Comparison of ENCODE assay signal across 8 cellular contexts in genomic region chr5:98770158-98770910, GRCh38. TPM values are rescaled to one million over a fixed set of nuclear protein-coding genes. Genes with fewer than 3 reads are reported as not detected.
DNase-seq lines count a peak whose midpoint lies in the region; ATAC-seq and TF ChIP-seq lines count a peak whose summit lies in the region.

No MANE protein-coding gene starts in this region.

- POLR2A ChIA-PET in activated CD4-positive, alpha-beta memory T cell treated with anti-CD3 and anti-CD28 coated beads, Interleukin-2, amount 10 ng/mL, durations not matched to agents 7 days and 5 days (lab: Charles Lee): interaction anchor here (1.2 to 2.6 kb wide), 3 partner anchors 11 to 159 kb away, joined by 4 to 11 read pairs (median 6); partner anchors contain the start of gene CHD1
- POLR2A ChIA-PET in naive thymus-derived CD4-positive, alpha-beta T cell (lab: Charles Lee): interaction anchor here (0.6 to 1.9 kb wide), 8 partner anchors 12 to 159 kb away, joined by 3 to 7 read pairs (median 3); no protein-coding TSS in a partner anchor

- peaks cover 62% of the 10 kb centered on the region for H3K27me3 Mint-ChIP-seq in activated CD4-positive, alpha-beta memory T cell treated with anti-CD3 and anti-CD28 coated beads, Interleukin-2, amount 10 ng/mL, durations not matched to agents 7 days and 5 days
- peaks cover 12 to 81% (median 27%) of the 10 kb centered on the region in 5 donors for H3K27me3 Mint-ChIP-seq in naive thymus-derived CD4-positive, alpha-beta T cell

- DNase-seq in DMS 273 (lab: John Stamatoyannopoulos, UW; ENCODE audit: unreplicated experiment) (peak; percentile 78), DMS 273 treated with DMSO at 0.1 percent for 48 hours (lab: John Stamatoyannopoulos, UW) (no peak), NCI-H2081 (lab: John Stamatoyannopoulos, UW) (peak; percentile 53 to 75), esophagus muscularis mucosa (ENCODE audit: extremely low spot score) (no peak), ureter (ENCODE audit: low spot score) (peak; percentile 57), NCI-H128 (lab: John Stamatoyannopoulos, UW; ENCODE audit: unreplicated experiment) (no peak)
- DNase-seq in activated CD4-positive, alpha-beta memory T cell treated with anti-CD3 and anti-CD28 coated beads, Interleukin-2, amount 10 ng/mL, durations not matched to agents 7 days and 5 days: peak; percentile 22
- peak in 6 of 9 donors; percentile 21 to 45 (median 30) for DNase-seq in naive thymus-derived CD4-positive, alpha-beta T cell

- peak overlapping the region; percentile 93 to 94 (median 93) for H3K27ac ChIP-seq in esophagus muscularis mucosa (replicated peaks in 1 of 4)
- peak overlapping the region; percentile 55 for H3K27ac ChIP-seq in naive thymus-derived CD4-positive, alpha-beta T cell (ENCODE audit: low read depth, low read length)

- H3K4me1 ChIP-seq in esophagus muscularis mucosa: peaks cover 17 to 46% (median 35%) of the 10 kb centered on the region in 4 donors
- H3K4me1 ChIP-seq in naive thymus-derived CD4-positive, alpha-beta T cell (ENCODE audit: control insufficient read depth in 2 of 2, insufficient read depth in 2 of 2, low read length in 2 of 2): peaks cover 25 to 30% of the 10 kb centered on the region in 2 donors

- H3K36me3 Mint-ChIP-seq in activated CD4-positive, alpha-beta memory T cell treated with anti-CD3 and anti-CD28 coated beads, Interleukin-2, amount 10 ng/mL, durations not matched to agents 7 days and 5 days (ENCODE audit: low read depth): no peaks in the 10 kb centered on the region
- no peaks in the 10 kb centered on the region for H3K36me3 Mint-ChIP-seq in naive thymus-derived CD4-positive, alpha-beta T cell

- WGBS in esophagus muscularis mucosa: under 1% methylated on average over 28 of the region's 42 CpGs

- ATAC-seq in naive thymus-derived CD4-positive, alpha-beta T cell: no peak

- intact Hi-C loops in esophagus muscularis mucosa (cut with DNase I): loop anchor here (5.0 to 10.0 kb wide), 2 partner anchors 154 to 338 kb away; partner anchors contain the start of gene CHD1
- intact Hi-C loops in naive thymus-derived CD4-positive, alpha-beta T cell (cut with micrococcal nuclease): loop anchor here (2.0 to 10.0 kb wide), 9 partner anchors 137 to 1963 kb away; partner anchors contain the start of genes ERAP1 (in 1 of the 2), FAM174A (in 1 of the 2), LNPEP (in 1 of the 2) and RIOK2 (in 1 of the 2)

- H3K9me3 ChIP-seq in esophagus muscularis mucosa: no peaks in the 10 kb centered on the region
- H3K9me3 ChIP-seq in naive thymus-derived CD4-positive, alpha-beta T cell (ENCODE audit: control insufficient read depth in 2 of 3, low read length in 3 of 3): no peaks in the 10 kb centered on the region

- peaks cover 52% of the 10 kb centered on the region for H3K4me1 Mint-ChIP-seq in activated CD4-positive, alpha-beta memory T cell treated with anti-CD3 and anti-CD28 coated beads, Interleukin-2, amount 10 ng/mL, durations not matched to agents 7 days and 5 days
- peaks cover 32 to 55% (median 49%) of the 10 kb centered on the region in 7 donors for H3K4me1 Mint-ChIP-seq in naive thymus-derived CD4-positive, alpha-beta T cell

- no peak for TF ChIP-seq EP300 in esophagus muscularis mucosa (IDR thresholded peaks at IDR 0.05)

- H3K36me3 ChIP-seq in esophagus muscularis mucosa: peaks cover 0 to 6% (median 0%) of the 10 kb centered on the region in 4 donors
- H3K36me3 ChIP-seq in naive thymus-derived CD4-positive, alpha-beta T cell (ENCODE audit: control insufficient read depth in 2 of 3, insufficient read depth in 3 of 3, low read length in 3 of 3): no peaks in the 10 kb centered on the region

- no peak for TF ChIP-seq POLR2A in esophagus muscularis mucosa (IDR thresholded peaks at IDR 0.05; ENCODE audit: low read depth)

- no peak for TF ChIP-seq CTCF in esophagus muscularis mucosa (IDR thresholded peaks at IDR 0.05)

- CTCF ChIA-PET in activated CD4-positive, alpha-beta memory T cell treated with anti-CD3 and anti-CD28 coated beads, Interleukin-2, amount 10 ng/mL, durations not matched to agents 7 days and 5 days (lab: Charles Lee): interaction anchor here (0.7 to 4.5 kb wide), 23 partner anchors 7 to 1193 kb away, joined by 3 to 32 read pairs (median 4); no protein-coding TSS in a partner anchor
- CTCF ChIA-PET in naive thymus-derived CD4-positive, alpha-beta T cell (lab: Charles Lee): interaction anchor here (0.6 to 3.6 kb wide), 10 partner anchors 8 to 1225 kb away, joined by 3 to 23 read pairs (median 3); no protein-coding TSS in a partner anchor

- peak overlapping the region; percentile 81 to 94 (median 90) for H3K4me3 ChIP-seq in esophagus muscularis mucosa
- peak overlapping the region; percentile 65 for H3K4me3 ChIP-seq in naive thymus-derived CD4-positive, alpha-beta T cell (ENCODE audit: low read length)

- no peaks in the 10 kb centered on the region for H3K9me3 Mint-ChIP-seq in activated CD4-positive, alpha-beta memory T cell treated with anti-CD3 and anti-CD28 coated beads, Interleukin-2, amount 10 ng/mL, durations not matched to agents 7 days and 5 days
- no peaks in the 10 kb centered on the region for H3K9me3 Mint-ChIP-seq in naive thymus-derived CD4-positive, alpha-beta T cell

- H3K27me3 ChIP-seq in esophagus muscularis mucosa: no peaks in the 10 kb centered on the region
- peaks cover 0 to 6% of the 10 kb centered on the region in 2 donors for H3K27me3 ChIP-seq in naive thymus-derived CD4-positive, alpha-beta T cell (ENCODE audit: control insufficient read depth in 2 of 2, insufficient read depth in 2 of 2, low read length in 2 of 2)

- no peak overlapping the region for H3K27ac Mint-ChIP-seq in activated CD4-positive, alpha-beta memory T cell treated with anti-CD3 and anti-CD28 coated beads, Interleukin-2, amount 10 ng/mL, durations not matched to agents 7 days and 5 days
- H3K27ac Mint-ChIP-seq in naive thymus-derived CD4-positive, alpha-beta T cell: peak overlapping the region; percentile 45 to 96 (median 75)

- peak overlapping the region; percentile 82 for H3K4me3 Mint-ChIP-seq in activated CD4-positive, alpha-beta memory T cell treated with anti-CD3 and anti-CD28 coated beads, Interleukin-2, amount 10 ng/mL, durations not matched to agents 7 days and 5 days
- peak overlapping the region; percentile 89 to 100 (median 96) for H3K4me3 Mint-ChIP-seq in naive thymus-derived CD4-positive, alpha-beta T cell

RNA-seq across cellular contexts. Expression of gene RGMB, which starts 3.1 kb away (rescaled TPM):
- total RNA-seq in activated CD4-positive, alpha-beta memory T cell treated with anti-CD3 and anti-CD28 coated beads, Interleukin-2, amount 10 ng/mL, durations not matched to agents 7 days and 5 days: under 1 TPM; 0.60 to 0.65 TPM
- total RNA-seq in esophagus muscularis mucosa (100 to 1,000 TPM; 145 to 198 (median 183) TPM), ureter (20.0 TPM)
- 10 to 100 TPM in 3 of 5 experiments, 1 to 10 TPM in 1, under 1 TPM in 1; 0.41 to 22.4 (median 18.7) TPM for total RNA-seq in naive thymus-derived CD4-positive, alpha-beta T cell
- polyA plus RNA-seq in naive thymus-derived CD4-positive, alpha-beta T cell: 1 to 10 TPM; 5.3 to 7.4 TPM

Comparison
In these comparisons a context has a peak if more than half of its experiments do, and no peak if none do; other contexts are left out.
1. DNase-seq: peak in DMS 273 (single experiment), NCI-H2081 (2 of 2), activated CD4-positive, alpha-beta memory T cell treated with anti-CD3 and anti-CD28 coated beads, Interleukin-2, amount 10 ng/mL, durations not matched to agents 7 days and 5 days (single experiment), naive thymus-derived CD4-positive, alpha-beta T cell (6 of 9) and ureter (single experiment); none in DMS 273 treated with DMSO at 0.1 percent for 48 hours (single experiment), esophagus muscularis mucosa (single experiment) and NCI-H128 (single experiment).